In genomic region chr1:188769936-188770335, GRCh38 we compare ENCODE assay signal across 27 cellular contexts.
"Had no signal": no experiment of that assay in that cellular context is flagged by ENCODE, and none has a peak within 500 bp of the region (broad histone marks: within the 10 kb centered on the region; RNA-seq: fewer than 3 reads in every experiment).

No MANE protein-coding gene starts in this region.

- H3K4me3 ChIP-seq: cardiac muscle cell, SK-N-MC had no signal

- DNase-seq: activated CD4-positive, alpha-beta T cell treated with anti-CD3 and anti-CD28 coated beads for 1 hour; activated CD4-positive, alpha-beta T cell treated with anti-CD3 and anti-CD28 coated beads for 48 hours; activated CD4-positive, alpha-beta T cell treated with anti-CD3 and anti-CD28 coated beads, Interleukin-2, amount 50 U/mL, for 4 hours; activated CD4-positive, CD25-positive, alpha-beta regulatory T cell; activated CD8-positive, alpha-beta T cell treated with anti-CD3 and anti-CD28 coated beads for 36 hours; activated effector memory CD4-positive, alpha-beta T cell treated with anti-CD3 and anti-CD28 coated beads, Interleukin-2, amount 50 U/mL, for 16 hours; activated naive CD4-positive, alpha-beta T cell; activated naive CD4-positive, alpha-beta T cell treated with anti-CD3 and anti-CD28 coated beads, Interleukin-2, amount 50 U/mL, for 16 hours; activated naive CD8-positive, alpha-beta T cell treated with anti-CD3 and anti-CD28 coated beads for 36 hours; activated T-cell treated with anti-CD3 and anti-CD28 coated beads, Interleukin-2, amount 50 U/mL, for 1 hour; activated T-cell treated with anti-CD3 and anti-CD28 coated beads, Interleukin-2, amount 50 U/mL, for 72 hours; amniotic stem cell; aorta; brain microvascular endothelial cell; NCI-H1105; NCI-H1417 treated with DMSO at 0.1 percent for 48 hours; NCI-H187 treated with DMSO at 0.1 percent for 48 hours; NCI-H2081; NCI-H2171; NCI-H446 treated with DMSO at 0.1 percent for 48 hours; NCI-H526 treated with DMSO at 0.1 percent for 48 hours; NK-92 treated with Interleukin-12 subunit alpha and Interleukin-12 subunit beta, amount 100 ng/mL, for 24 hours; Right ventricle myocardium superior; T1000 had no signal

- H3K27me3 ChIP-seq: brain microvascular endothelial cell, cardiac muscle cell had no signal

- H3K27ac ChIP-seq: brain microvascular endothelial cell, cardiac muscle cell, SK-N-MC, WERI-Rb-1 had no signal

- H3K36me3 ChIP-seq: brain microvascular endothelial cell, cardiac muscle cell, WERI-Rb-1 had no signal
